In the genomic region with DNA sequence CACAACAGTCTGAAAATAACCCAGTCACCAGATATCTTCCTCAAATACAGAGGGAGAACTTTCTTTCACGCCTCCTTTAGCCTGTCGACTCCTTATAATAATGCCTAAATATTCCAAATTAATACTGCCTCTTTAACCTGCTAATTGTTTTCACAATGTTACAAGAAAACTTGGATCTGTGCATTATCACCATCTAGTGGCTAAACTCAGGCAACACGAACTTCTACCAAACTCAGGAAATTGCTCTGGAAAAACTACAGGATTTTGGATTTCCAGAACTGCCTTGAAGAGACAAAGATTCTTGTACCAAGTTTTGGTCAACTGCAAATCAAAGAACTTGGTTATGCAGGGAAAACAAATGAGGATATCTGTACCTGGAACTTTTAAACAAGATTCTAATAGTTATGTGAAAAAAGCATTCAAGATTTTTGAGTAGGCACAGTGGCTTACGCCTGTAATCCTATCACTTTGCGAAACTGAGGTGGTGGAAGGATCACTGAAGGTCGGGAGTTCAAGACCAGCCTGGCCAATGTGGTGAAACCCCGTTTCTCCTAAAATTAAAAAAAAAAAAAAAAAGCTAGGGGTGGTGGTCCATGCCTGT, we compare ENCODE assay signal across 8 cellular contexts. TPM values are rescaled to one million over a fixed set of nuclear protein-coding genes. Genes with fewer than 3 reads are reported as not detected.
DNase-seq lines count a peak whose midpoint lies in the region; ATAC-seq and TF ChIP-seq lines count a peak whose summit lies in the region.

No MANE protein-coding gene starts in this region.

- no peak overlapping the region for H3K27ac ChIP-seq in OCI-LY7 (ENCODE audit: low read depth, low read length, poor library complexity, severe bottlenecking)
- peak overlapping the region; percentile 34 for H3K27ac ChIP-seq in psoas muscle

- H3K36me3 Mint-ChIP-seq in natural killer cell = peaks cover 7% of the 10 kb centered on the region
- peaks cover 14% of the 10 kb centered on the region for H3K36me3 Mint-ChIP-seq in natural killer cell treated with Interleukin-12 subunit alpha and Interleukin-12 subunit beta and Interleukin-15 and Interleukin-18, amount 100 ng/mL, for 72 hours

- peaks cover 9% of the 10 kb centered on the region; the same call in 1 of the 2 replicates for H4K20me1 ChIP-seq in OCI-LY7 (ENCODE audit: insufficient read depth, low read length)

- no peak overlapping the region for H3K4me3 Mint-ChIP-seq in natural killer cell
- H3K4me3 Mint-ChIP-seq in natural killer cell treated with Interleukin-12 subunit alpha and Interleukin-12 subunit beta and Interleukin-15 and Interleukin-18, amount 100 ng/mL, for 72 hours = no peak overlapping the region

- 57 to 70% (median 60%) methylated on average over 7 of the region's 7 CpGs for WGBS in psoas muscle, 3 donors

- intact Hi-C loops in natural killer cell (cut with micrococcal nuclease) = no loop called here
- intact Hi-C loops in OCI-LY7 (cut with micrococcal nuclease; ENCODE audit: unreplicated experiment) = no loop called here
- intact Hi-C loops in psoas muscle (cut with DNase I) = no loop called here

- H3K79me2 ChIP-seq in OCI-LY7 (ENCODE audit: insufficient read depth, low read depth, low read length) = 0 out of 2 replicates have a peak, but pooled peaks cover 4% of the 10 kb centered on the region

- H3K9me3 ChIP-seq in OCI-LY7 (ENCODE audit: low read length) (no peaks in the 10 kb centered on the region), psoas muscle (no peaks in the 10 kb centered on the region)

- H3K36me3 ChIP-seq in OCI-LY7 (ENCODE audit: insufficient read depth, low read length) (peaks cover 82% of the 10 kb centered on the region), psoas muscle (ENCODE audit: insufficient read depth in 1 of 2, low read depth in 1 of 2) (peaks cover 7 to 65% of the 10 kb centered on the region in 2 donors)

- H3K4me2 ChIP-seq in OCI-LY7 (ENCODE audit: low read length) = no peak overlapping the region

- ATAC-seq in natural killer cell (peak in 2 of 3 donors; percentile 37 to 47), psoas muscle (peak in 3 of 4 donors; percentile 42 to 67 (median 46)), GM18873 (IDR thresholded peaks at IDR 0.05; ENCODE audit: low FRiP score, unreplicated experiment) (no peak), HG03571 (IDR thresholded peaks at IDR 0.05; ENCODE audit: unreplicated experiment) (no peak)
- ATAC-seq in natural killer cell treated with Interleukin-12 subunit alpha and Interleukin-12 subunit beta and Interleukin-15 and Interleukin-18, amount 100 ng/mL, for 72 hours = no peak

- BruUV-seq in OCI-LY7 (replicated peaks; lab: Mats Ljungman, UMichigan) = no TSS peak

- H3K9me3 Mint-ChIP-seq in natural killer cell = no peaks in the 10 kb centered on the region
- no peaks in the 10 kb centered on the region for H3K9me3 Mint-ChIP-seq in natural killer cell treated with Interleukin-12 subunit alpha and Interleukin-12 subunit beta and Interleukin-15 and Interleukin-18, amount 100 ng/mL, for 72 hours

- CTCF ChIA-PET in OCI-LY7 (lab: Charles Lee; ENCODE audit: unreplicated experiment) = no interaction called here

- H3K27ac Mint-ChIP-seq in natural killer cell = no peak overlapping the region
- H3K27ac Mint-ChIP-seq in natural killer cell treated with Interleukin-12 subunit alpha and Interleukin-12 subunit beta and Interleukin-15 and Interleukin-18, amount 100 ng/mL, for 72 hours = no peak overlapping the region

- no peaks in the 10 kb centered on the region for H3K27me3 ChIP-seq in psoas muscle (ENCODE audit: insufficient read depth in 3 of 3, low read length in 2 of 3)

- H3K27me3 Mint-ChIP-seq in natural killer cell (ENCODE audit: low read depth in 2 of 2) = no peaks in the 10 kb centered on the region
- H3K27me3 Mint-ChIP-seq in natural killer cell treated with Interleukin-12 subunit alpha and Interleukin-12 subunit beta and Interleukin-15 and Interleukin-18, amount 100 ng/mL, for 72 hours = no peaks in the 10 kb centered on the region

- peaks cover 4 to 10% of the 10 kb centered on the region in 2 donors for H3K4me1 Mint-ChIP-seq in natural killer cell
- H3K4me1 Mint-ChIP-seq in natural killer cell treated with Interleukin-12 subunit alpha and Interleukin-12 subunit beta and Interleukin-15 and Interleukin-18, amount 100 ng/mL, for 72 hours (ENCODE audit: low read depth in 2 of 2) = peaks cover 11 to 12% of the 10 kb centered on the region in 2 donors

- peak; percentile 45 for TF ChIP-seq CTCF in natural killer cell (IDR thresholded peaks at IDR 0.05)
- TF ChIP-seq CTCF in OCI-LY7 (conservative IDR thresholded peaks at IDR 0.05; ENCODE audit: low read length) = peak; percentile 85
- TF ChIP-seq CTCF in epithelial cell of proximal tubule (conservative IDR thresholded peaks at IDR 0.05; ENCODE audit: low read depth, low read length) = peak; percentile 79
- TF ChIP-seq CTCF in psoas muscle (IDR thresholded peaks at IDR 0.05) = peak; percentile 63

- in situ Hi-C loops in KBM-7 (cut with MboI; ENCODE audit: low pct_unique_long_range_greater_than_20kb, low sequenced_read_pairs) = no loop called here

- H3K9me2 ChIP-seq in OCI-LY7 (ENCODE audit: insufficient read depth, low read length) = no peaks in the 10 kb centered on the region

- H3K4me1 ChIP-seq in OCI-LY7 (ENCODE audit: insufficient read depth, low read length, poor library complexity, severe bottlenecking) (peaks cover 9% of the 10 kb centered on the region), psoas muscle (peaks cover 10% of the 10 kb centered on the region)

- no peak for DNase-seq in natural killer cell
- no peak for DNase-seq in natural killer cell treated with Interleukin-12 subunit alpha and Interleukin-12 subunit beta and Interleukin-15 and Interleukin-18, amount 100 ng/mL, for 72 hours (ENCODE audit: low spot score)
- peak; percentile 30 for DNase-seq in OCI-LY7 (ENCODE audit: low spot score)
- no peak for DNase-seq in epithelial cell of proximal tubule (ENCODE audit: low read depth)
- no peak for DNase-seq in psoas muscle
- DNase-seq in KBM-7 = no peak

- POLR2A ChIA-PET in OCI-LY7 (lab: Charles Lee) = interaction anchor here (0.7 to 3.1 kb wide), 5 partner anchors 10 to 500 kb away, joined by 3 to 24 read pairs (median 5); a partner anchor contains a TSS

- H3K4me3 ChIP-seq in OCI-LY7 (ENCODE audit: low read depth, low read length, poor library complexity, severe bottlenecking) (no peak overlapping the region), epithelial cell of proximal tubule (ENCODE audit: low read depth, low read length) (no peak overlapping the region), psoas muscle (no peak overlapping the region)

- no peak overlapping the region for H2AFZ ChIP-seq in OCI-LY7 (ENCODE audit: low read length)

RNA-seq across cellular contexts. Expression of a gene that starts 10.8 kb away (rescaled TPM):
- 10 to 100 TPM; 12.0 to 14.4 (median 13.9) TPM for total RNA-seq in natural killer cell
- 1 to 10 TPM; 6.1 to 8.3 TPM for total RNA-seq in natural killer cell treated with Interleukin-12 subunit alpha and Interleukin-12 subunit beta and Interleukin-15 and Interleukin-18, amount 100 ng/mL, for 72 hours
- total RNA-seq in OCI-LY7 (2014; rRNA removed; shearing (Covaris generic)) = 10.1 and 11.7 TPM in 2 replicates
- 12.7 and 13.2 TPM in 2 replicates for total RNA-seq in OCI-LY7 (2022)
- 15.9 and 19.8 TPM in 2 replicates for total RNA-seq in epithelial cell of proximal tubule
- 1 to 10 TPM; 5.8 to 9.5 (median 8.9) TPM for total RNA-seq in psoas muscle
- 10 to 100 TPM in 1 of 3 donors, 1 to 10 TPM in 2; 4.9 to 10.6 (median 8.0) TPM for polyA plus RNA-seq in psoas muscle

RNA-seq across cellular contexts. Expression of a gene that starts 24.3 kb away (rescaled TPM):
- total RNA-seq in natural killer cell (10 to 100 TPM; 57.1 to 61.9 (median 58.0) TPM), OCI-LY7 (2022) (24.7 and 25.1 TPM in 2 replicates), epithelial cell of proximal tubule (32.2 and 33.8 TPM in 2 replicates), psoas muscle (10 to 100 TPM; 23.5 to 40.4 (median 24.4) TPM)
- total RNA-seq in natural killer cell treated with Interleukin-12 subunit alpha and Interleukin-12 subunit beta and Interleukin-15 and Interleukin-18, amount 100 ng/mL, for 72 hours = 10 to 100 TPM; 26.1 to 35.5 TPM
- 21.6 and 23.4 TPM in 2 replicates for total RNA-seq in OCI-LY7 (2014; rRNA removed; shearing (Covaris generic))
- 10 to 100 TPM; 12.5 to 41.3 (median 25.1) TPM for polyA plus RNA-seq in psoas muscle

RNA-seq across cellular contexts. Expression of a gene that starts 54.4 kb away (rescaled TPM):
- total RNA-seq in natural killer cell (not detected), OCI-LY7 (2022) (not detected in 2 replicates), epithelial cell of proximal tubule (not detected in 2 replicates), psoas muscle (not detected)
- not detected for total RNA-seq in natural killer cell treated with Interleukin-12 subunit alpha and Interleukin-12 subunit beta and Interleukin-15 and Interleukin-18, amount 100 ng/mL, for 72 hours
- not detected in 2 replicates for total RNA-seq in OCI-LY7 (2014; rRNA removed; shearing (Covaris generic))
- polyA plus RNA-seq in psoas muscle = not detected

Comparison
In these comparisons a context has a peak if more than half of its experiments do, and no peak if none do; other contexts are left out.
1. ATAC-seq: peak in natural killer cell (2 of 3) and psoas muscle (3 of 4); none in natural killer cell treated with Interleukin-12 subunit alpha and Interleukin-12 subunit beta and Interleukin-15 and Interleukin-18, amount 100 ng/mL, for 72 hours (0 of 2), GM18873 (single experiment) and HG03571 (single experiment).
2. Peak in every context shown above with its lines, with median percentiles within 50 percentile points of each other: CTCF ChIP-seq.